1 cellular context compared by ENCODE assay signal in genomic region chr10:119291223-119291900, GRCh38.
TF ChIP-seq lines count a peak whose summit lies in the region.

No MANE protein-coding gene starts in this region.

TF ChIP-seq in SK-N-SH, 30 proteins besides CTCF, POLR2A, EP300 and RAD21 (continued from another document):
- TF ChIP-seq, protein P1, sequence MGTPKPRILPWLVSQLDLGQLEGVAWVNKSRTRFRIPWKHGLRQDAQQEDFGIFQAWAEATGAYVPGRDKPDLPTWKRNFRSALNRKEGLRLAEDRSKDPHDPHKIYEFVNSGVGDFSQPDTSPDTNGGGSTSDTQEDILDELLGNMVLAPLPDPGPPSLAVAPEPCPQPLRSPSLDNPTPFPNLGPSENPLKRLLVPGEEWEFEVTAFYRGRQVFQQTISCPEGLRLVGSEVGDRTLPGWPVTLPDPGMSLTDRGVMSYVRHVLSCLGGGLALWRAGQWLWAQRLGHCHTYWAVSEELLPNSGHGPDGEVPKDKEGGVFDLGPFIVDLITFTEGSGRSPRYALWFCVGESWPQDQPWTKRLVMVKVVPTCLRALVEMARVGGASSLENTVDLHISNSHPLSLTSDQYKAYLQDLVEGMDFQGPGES (IDR thresholded peaks at IDR 0.05; ENCODE audit: low read depth, low read length), result no peak
- TF ChIP-seq SMC3 (IDR thresholded peaks at IDR 0.05; ENCODE audit: low read depth, low read length) (no peak), RFX5 (IDR thresholded peaks at IDR 0.05; ENCODE audit: low read length) (no peak), FOXJ3 (CRISPR knock-in tag; IDR thresholded peaks at IDR 0.05) (no peak), MEF2A (IDR thresholded peaks at IDR 0.05; ENCODE audit: borderline replicate concordance, low read depth) (no peak), TCF12 (IDR thresholded peaks at IDR 0.05) (no peak)
- TF ChIP-seq, protein P2, sequence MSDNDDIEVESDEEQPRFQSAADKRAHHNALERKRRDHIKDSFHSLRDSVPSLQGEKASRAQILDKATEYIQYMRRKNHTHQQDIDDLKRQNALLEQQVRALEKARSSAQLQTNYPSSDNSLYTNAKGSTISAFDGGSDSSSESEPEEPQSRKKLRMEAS (IDR thresholded peaks at IDR 0.05; ENCODE audit: low read depth), result no peak
